11 cellular contexts compared by ENCODE assay signal in the genomic region with DNA sequence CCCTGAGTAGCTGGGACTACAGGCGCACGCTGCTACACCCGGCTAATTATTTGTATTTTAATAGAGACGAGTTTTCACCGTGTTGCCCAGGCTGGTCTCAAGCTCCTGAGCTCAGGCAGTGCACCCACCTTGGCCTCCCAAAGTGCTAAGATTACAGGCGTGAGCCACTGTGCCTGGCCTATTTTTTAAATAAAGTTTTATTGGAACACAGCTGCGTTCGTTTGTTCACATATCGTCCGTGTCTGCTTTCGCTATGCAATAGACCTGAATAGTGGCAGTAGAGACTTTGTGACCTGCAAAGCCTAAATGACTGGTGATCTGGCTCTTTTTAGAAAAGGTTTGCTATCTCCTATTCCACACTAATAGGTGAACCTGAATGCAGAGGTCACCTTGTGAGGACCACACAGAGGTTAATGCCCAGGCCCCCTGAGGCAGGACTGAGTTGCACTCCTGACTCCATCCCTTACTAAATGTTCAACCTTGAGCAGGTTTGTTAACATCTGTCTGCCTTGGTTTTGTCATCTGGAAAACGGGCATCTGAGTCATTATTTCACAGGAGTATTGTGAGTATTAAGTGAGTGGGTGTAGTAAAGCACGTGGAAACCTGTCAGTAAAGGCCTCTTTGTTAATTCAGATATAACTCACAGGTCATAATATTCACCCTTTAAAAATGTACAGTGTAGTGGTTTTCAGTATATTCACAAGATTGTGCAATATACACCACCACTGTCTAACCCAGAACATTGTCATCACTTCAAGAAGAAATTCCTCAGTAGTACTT.
DNase-seq lines count a peak whose midpoint lies in the region; ATAC-seq, FAIRE-seq and TF ChIP-seq lines count a peak whose summit lies in the region.
"Had no signal": no experiment of that assay in that cellular context is flagged by ENCODE, and none has a peak within 500 bp of the region (broad histone marks: within the 10 kb centered on the region; RNA-seq: fewer than 3 reads in every experiment).

No MANE protein-coding gene starts in this region.

- H3K9me3 ChIP-seq in breast epithelium, result no peaks in the 10 kb centered on the region
- H3K9me3 ChIP-seq: pancreas had no signal

- H3K4me3 ChIP-seq in breast epithelium (no peak overlapping the region), foreskin fibroblast (ENCODE audit: low read depth in 1 of 2, low read length in 2 of 2) (no peak overlapping the region)
- H3K4me3 ChIP-seq: pancreas had no signal

- DNase-seq in MCF 10A (ENCODE audit: unreplicated experiment) (peak; percentile 83), breast epithelium (ENCODE audit: low spot score in 2 of 2) (no peak), foreskin fibroblast (peak; percentile 83 to 84), urothelium cell line (ENCODE audit: low spot score) (peak; percentile 23), activated gamma-delta T cell treated with Interleukin-2 at 50 U/mL for 16 hours (no peak)
- DNase-seq: NCI-H2029 had no signal

- POLR2A ChIA-PET in MCF 10A (lab: Yijun Ruan, JAX), result interaction anchor here (0.6 to 4.3 kb wide), 7 partner anchors 15 to 485 kb away, joined by 3 to 39 read pairs (median 4); a partner anchor contains a TSS

- H3K4me1 Mint-ChIP-seq in MCF 10A (ENCODE audit: insufficient read depth, unreplicated experiment), result peaks cover 46% of the 10 kb centered on the region
- peaks cover 30% of the 10 kb centered on the region for H3K4me1 Mint-ChIP-seq in activated T-helper 17 cell treated with anti-CD3 and anti-CD28 coated beads, Interleukin-2, amount 50 U/mL, for 72 hours

- FAIRE-seq in urothelium cell line (lab: Jason Lieb, UNC), result peak; percentile 59
- FAIRE-seq: pancreas had no signal

- H3K4me1 ChIP-seq in breast epithelium, result no peaks in the 10 kb centered on the region
- H3K4me1 ChIP-seq: pancreas had no signal

- ATAC-seq in activated T-helper 17 cell treated with anti-CD3 and anti-CD28 coated beads, Interleukin-2, amount 50 U/mL, for 72 hours (replicated peaks), result peak; percentile 77
- ATAC-seq in GM19467 (IDR thresholded peaks at IDR 0.05; ENCODE audit: unreplicated experiment) (no peak), HG02885 (IDR thresholded peaks at IDR 0.05; ENCODE audit: poor library complexity, unreplicated experiment) (no peak)
- ATAC-seq: Right ventricle myocardium inferior had no signal

- no peaks in the 10 kb centered on the region for H3K27me3 ChIP-seq in breast epithelium
- H3K27me3 ChIP-seq: pancreas had no signal

- CTCF ChIA-PET in MCF 10A (lab: Yijun Ruan, JAX), result interaction anchor here (0.6 to 2.6 kb wide), 5 partner anchors 14 to 529 kb away, joined by 3 to 8 read pairs (median 3); no protein-coding TSS in a partner anchor

- peak overlapping the region in 1 of 2 donors; percentile 88 for H3K27ac ChIP-seq in breast epithelium
- H3K27ac ChIP-seq: pancreas had no signal

- intact Hi-C loops in MCF 10A (cut with micrococcal nuclease) (loop anchor here (2.0 kb wide), 1 partner anchor 211 kb away; no protein-coding TSS in a partner anchor), breast epithelium (cut with DNase I; ENCODE audit: low total_unique reads) (no loop called here)

- TF ChIP-seq CTCF in MCF 10A (IDR thresholded peaks at IDR 0.05; ENCODE audit: unreplicated experiment) (no peak), breast epithelium (IDR thresholded peaks at IDR 0.05) (no peak), foreskin fibroblast (IDR thresholded peaks at IDR 0.05; ENCODE audit: low read depth, low read length) (no peak)

- no peaks in the 10 kb centered on the region for H3K27me3 Mint-ChIP-seq in MCF 10A (ENCODE audit: insufficient read depth, unreplicated experiment)
- H3K27me3 Mint-ChIP-seq in activated T-helper 17 cell treated with anti-CD3 and anti-CD28 coated beads, Interleukin-2, amount 50 U/mL, for 72 hours, result no peaks in the 10 kb centered on the region

- no peak for TF ChIP-seq POLR2A in breast epithelium (IDR thresholded peaks at IDR 0.05)

- H3K36me3 ChIP-seq in breast epithelium, result no peaks in the 10 kb centered on the region
- H3K36me3 ChIP-seq: pancreas had no signal

- H3K9me3 Mint-ChIP-seq in MCF 10A (ENCODE audit: unreplicated experiment), result no peaks in the 10 kb centered on the region
- H3K9me3 Mint-ChIP-seq in activated T-helper 17 cell treated with anti-CD3 and anti-CD28 coated beads, Interleukin-2, amount 50 U/mL, for 72 hours, result no peaks in the 10 kb centered on the region

- no peak overlapping the region for H3K4me3 Mint-ChIP-seq in MCF 10A (ENCODE audit: unreplicated experiment)
- peak overlapping the region; percentile 8 for H3K4me3 Mint-ChIP-seq in activated T-helper 17 cell treated with anti-CD3 and anti-CD28 coated beads, Interleukin-2, amount 50 U/mL, for 72 hours

- no TSS peak for BruUV-seq in MCF 10A (replicated peaks; lab: Mats Ljungman, UMichigan)

- peaks cover 8% of the 10 kb centered on the region for H3K36me3 Mint-ChIP-seq in MCF 10A (ENCODE audit: insufficient read depth, unreplicated experiment)
- H3K36me3 Mint-ChIP-seq in activated T-helper 17 cell treated with anti-CD3 and anti-CD28 coated beads, Interleukin-2, amount 50 U/mL, for 72 hours (ENCODE audit: low read depth), result peaks cover 26% of the 10 kb centered on the region

- peak overlapping the region; percentile 92 for H3K27ac Mint-ChIP-seq in MCF 10A (ENCODE audit: low read depth, unreplicated experiment)
- H3K27ac Mint-ChIP-seq in activated T-helper 17 cell treated with anti-CD3 and anti-CD28 coated beads, Interleukin-2, amount 50 U/mL, for 72 hours, result peak overlapping the region; percentile 2

Comparison
In these comparisons a context has a peak if more than half of its experiments do, and no peak if none do; other contexts are left out.
1. DNase-seq: peak in MCF 10A (single experiment), foreskin fibroblast (2 of 2) and urothelium cell line (single experiment); none in breast epithelium (0 of 2) and activated gamma-delta T cell treated with Interleukin-2 at 50 U/mL for 16 hours (single experiment).